ENCODE assay signal across 7 cellular contexts in the genomic region with DNA sequence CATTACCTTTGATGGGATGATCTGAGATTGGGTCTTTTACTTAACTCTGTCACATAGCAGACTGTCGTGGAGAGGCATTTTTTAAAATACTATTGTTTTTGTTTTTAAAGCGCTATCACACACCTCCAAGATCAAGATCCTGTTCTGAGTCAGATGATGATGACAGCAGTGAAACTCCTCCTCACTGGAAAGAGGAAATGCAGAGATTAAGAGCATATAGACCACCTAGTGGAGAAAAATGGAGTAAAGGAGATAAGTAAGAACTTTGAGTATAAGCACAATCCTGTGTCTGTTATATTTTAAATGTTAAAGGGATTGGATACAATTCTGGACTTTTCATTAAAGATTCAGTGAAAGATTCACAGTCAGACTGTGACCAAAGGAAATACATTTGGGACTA. TPM values are rescaled to one million over a fixed set of nuclear protein-coding genes. Genes with fewer than 3 reads are reported as not detected.
DNase-seq lines count a peak whose midpoint lies in the region; ATAC-seq and TF ChIP-seq lines count a peak whose summit lies in the region.
"Had no signal": no experiment of that assay in that cellular context is flagged by ENCODE, and none has a peak within 500 bp of the region (broad histone marks: within the 10 kb centered on the region; RNA-seq: fewer than 3 reads in every experiment).

No MANE protein-coding gene starts in this region.

- no peak overlapping the region for H3K4me3 Mint-ChIP-seq in memory B cell

- H3K36me3 Mint-ChIP-seq in memory B cell = peaks cover 24% of the 10 kb centered on the region

- H3K27ac ChIP-seq in uterus = no peak overlapping the region

- no peaks in the 10 kb centered on the region for H3K4me1 ChIP-seq in uterus

- peak overlapping the region; percentile 40 for H3K27ac Mint-ChIP-seq in memory B cell

- H3K4me3 ChIP-seq in uterus = no peak overlapping the region

- TF ChIP-seq POLR2A in uterus (IDR thresholded peaks at IDR 0.05) = no peak

- peak; percentile 42 for ATAC-seq in HG02759 (IDR thresholded peaks at IDR 0.05; ENCODE audit: unreplicated experiment)
- ATAC-seq in SK-N-SH treated with all-trans-retinoic acid at 6 μM for 48 hours = peak; percentile 81
- ATAC-seq in memory B cell (ENCODE audit: low read depth) = peak; percentile 96
- ATAC-seq in HG02610 (IDR thresholded peaks at IDR 0.05; ENCODE audit: unreplicated experiment) = no peak

- DNase-seq in memory B cell (ENCODE audit: low spot score in 2 of 2) (peak in 1 of 2 donors; percentile 26), uterus (no peak)
- no peak for DNase-seq in activated CD8-positive, alpha-beta memory T cell treated with anti-CD3 and anti-CD28 coated beads for 24 hours
- DNase-seq: NCI-H1092 had no signal

- no peaks in the 10 kb centered on the region for H3K4me1 Mint-ChIP-seq in memory B cell

- intact Hi-C loops in uterus (cut with DNase I; ENCODE audit: low total_unique reads) = no loop called here

- no peak for TF ChIP-seq CTCF in uterus (IDR thresholded peaks at IDR 0.05)

- H3K9me3 ChIP-seq in uterus = no peaks in the 10 kb centered on the region

- no peaks in the 10 kb centered on the region for H3K27me3 Mint-ChIP-seq in memory B cell

- H3K36me3 ChIP-seq in uterus = no peaks in the 10 kb centered on the region

- H3K9me3 Mint-ChIP-seq in memory B cell = no peaks in the 10 kb centered on the region

- no peaks in the 10 kb centered on the region for H3K27me3 ChIP-seq in uterus

TF ChIP-seq in SK-N-SH treated with all-trans-retinoic acid at 6 μM for 48 hours, 23 proteins besides CTCF, POLR2A, EP300 and RAD21:
- no peak for TF ChIP-seq ARNTL (CRISPR knock-in tag; IDR thresholded peaks at IDR 0.05; ENCODE audit: borderline replicate concordance, low read depth)
- TF ChIP-seq TOX (CRISPR knock-in tag; IDR thresholded peaks at IDR 0.05; ENCODE audit: borderline replicate concordance) = no peak
- no peak for TF ChIP-seq OSR1 (CRISPR knock-in tag; IDR thresholded peaks at IDR 0.05)
- TF ChIP-seq, protein P1, sequence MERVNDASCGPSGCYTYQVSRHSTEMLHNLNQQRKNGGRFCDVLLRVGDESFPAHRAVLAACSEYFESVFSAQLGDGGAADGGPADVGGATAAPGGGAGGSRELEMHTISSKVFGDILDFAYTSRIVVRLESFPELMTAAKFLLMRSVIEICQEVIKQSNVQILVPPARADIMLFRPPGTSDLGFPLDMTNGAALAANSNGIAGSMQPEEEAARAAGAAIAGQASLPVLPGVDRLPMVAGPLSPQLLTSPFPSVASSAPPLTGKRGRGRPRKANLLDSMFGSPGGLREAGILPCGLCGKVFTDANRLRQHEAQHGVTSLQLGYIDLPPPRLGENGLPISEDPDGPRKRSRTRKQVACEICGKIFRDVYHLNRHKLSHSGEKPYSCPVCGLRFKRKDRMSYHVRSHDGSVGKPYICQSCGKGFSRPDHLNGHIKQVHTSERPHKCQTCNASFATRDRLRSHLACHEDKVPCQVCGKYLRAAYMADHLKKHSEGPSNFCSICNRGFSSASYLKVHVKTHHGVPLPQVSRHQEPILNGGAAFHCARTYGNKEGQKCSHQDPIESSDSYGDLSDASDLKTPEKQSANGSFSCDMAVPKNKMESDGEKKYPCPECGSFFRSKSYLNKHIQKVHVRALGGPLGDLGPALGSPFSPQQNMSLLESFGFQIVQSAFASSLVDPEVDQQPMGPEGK (CRISPR knock-in tag; IDR thresholded peaks at IDR 0.05; ENCODE audit: borderline replicate concordance) = no peak
- TF ChIP-seq BACH2 (CRISPR knock-in tag; IDR thresholded peaks at IDR 0.05; ENCODE audit: borderline replicate concordance) = no peak
- no peak for TF ChIP-seq TSHZ2 (CRISPR knock-in tag; IDR thresholded peaks at IDR 0.05)
- TF ChIP-seq ZFP3 (CRISPR knock-in tag; IDR thresholded peaks at IDR 0.05) = no peak
- no peak for TF ChIP-seq RARB (CRISPR knock-in tag; IDR thresholded peaks at IDR 0.05)
- no peak for TF ChIP-seq ZNF565 (CRISPR knock-in tag; conservative IDR thresholded peaks at IDR 0.05; ENCODE audit: low read depth)
- no peak for TF ChIP-seq TCF4 (CRISPR knock-in tag; IDR thresholded peaks at IDR 0.05; ENCODE audit: borderline replicate concordance)
- TF ChIP-seq ZNF8 (CRISPR knock-in tag; IDR thresholded peaks at IDR 0.05) = no peak
- no peak for TF ChIP-seq CSRNP3 (CRISPR knock-in tag; IDR thresholded peaks at IDR 0.05)
- TF ChIP-seq SNAI2 (CRISPR knock-in tag; IDR thresholded peaks at IDR 0.05) = no peak
- TF ChIP-seq ZFP30 (CRISPR knock-in tag; IDR thresholded peaks at IDR 0.05) = no peak
- no peak for TF ChIP-seq ISL1 (CRISPR knock-in tag; IDR thresholded peaks at IDR 0.05)
- no peak for TF ChIP-seq ESRRG (CRISPR knock-in tag; IDR thresholded peaks at IDR 0.05)
- TF ChIP-seq, protein P2, sequence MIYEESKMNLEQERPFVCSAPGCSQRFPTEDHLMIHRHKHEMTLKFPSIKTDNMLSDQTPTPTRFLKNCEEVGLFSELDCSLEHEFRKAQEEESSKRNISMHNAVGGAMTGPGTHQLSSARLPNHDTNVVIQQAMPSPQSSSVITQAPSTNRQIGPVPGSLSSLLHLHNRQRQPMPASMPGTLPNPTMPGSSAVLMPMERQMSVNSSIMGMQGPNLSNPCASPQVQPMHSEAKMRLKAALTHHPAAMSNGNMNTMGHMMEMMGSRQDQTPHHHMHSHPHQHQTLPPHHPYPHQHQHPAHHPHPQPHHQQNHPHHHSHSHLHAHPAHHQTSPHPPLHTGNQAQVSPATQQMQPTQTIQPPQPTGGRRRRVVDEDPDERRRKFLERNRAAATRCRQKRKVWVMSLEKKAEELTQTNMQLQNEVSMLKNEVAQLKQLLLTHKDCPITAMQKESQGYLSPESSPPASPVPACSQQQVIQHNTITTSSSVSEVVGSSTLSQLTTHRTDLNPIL (CRISPR knock-in tag; IDR thresholded peaks at IDR 0.05; ENCODE audit: low read depth) = no peak

RNA-seq across cellular contexts. Expression of gene ZBTB47, which starts 18.4 kb away (rescaled TPM):
- total RNA-seq in uterus = 10 to 100 TPM; 29.1 to 44.7 (median 32.1) TPM

RNA-seq across cellular contexts. Expression of gene NKTR, which starts 34.6 kb away (rescaled TPM):
- 100 to 1,000 TPM; 119 to 361 (median 164) TPM for total RNA-seq in uterus

RNA-seq across cellular contexts. Expression of gene SS18L2, which starts 44.5 kb away (rescaled TPM):
- 10 to 100 TPM in 3 of 4 donors, 1 to 10 TPM in 1; 7.4 to 20.0 (median 15.7) TPM for total RNA-seq in uterus

RNA-seq across cellular contexts. Expression of gene KLHL40, which starts 50.2 kb away (rescaled TPM):
- not detected for total RNA-seq in uterus

RNA-seq across cellular contexts. Expression of gene SEC22C, which starts 53.3 kb away (rescaled TPM):
- 10 to 100 TPM; 49.7 to 82.6 (median 66.0) TPM for total RNA-seq in uterus
